In the genomic region with DNA sequence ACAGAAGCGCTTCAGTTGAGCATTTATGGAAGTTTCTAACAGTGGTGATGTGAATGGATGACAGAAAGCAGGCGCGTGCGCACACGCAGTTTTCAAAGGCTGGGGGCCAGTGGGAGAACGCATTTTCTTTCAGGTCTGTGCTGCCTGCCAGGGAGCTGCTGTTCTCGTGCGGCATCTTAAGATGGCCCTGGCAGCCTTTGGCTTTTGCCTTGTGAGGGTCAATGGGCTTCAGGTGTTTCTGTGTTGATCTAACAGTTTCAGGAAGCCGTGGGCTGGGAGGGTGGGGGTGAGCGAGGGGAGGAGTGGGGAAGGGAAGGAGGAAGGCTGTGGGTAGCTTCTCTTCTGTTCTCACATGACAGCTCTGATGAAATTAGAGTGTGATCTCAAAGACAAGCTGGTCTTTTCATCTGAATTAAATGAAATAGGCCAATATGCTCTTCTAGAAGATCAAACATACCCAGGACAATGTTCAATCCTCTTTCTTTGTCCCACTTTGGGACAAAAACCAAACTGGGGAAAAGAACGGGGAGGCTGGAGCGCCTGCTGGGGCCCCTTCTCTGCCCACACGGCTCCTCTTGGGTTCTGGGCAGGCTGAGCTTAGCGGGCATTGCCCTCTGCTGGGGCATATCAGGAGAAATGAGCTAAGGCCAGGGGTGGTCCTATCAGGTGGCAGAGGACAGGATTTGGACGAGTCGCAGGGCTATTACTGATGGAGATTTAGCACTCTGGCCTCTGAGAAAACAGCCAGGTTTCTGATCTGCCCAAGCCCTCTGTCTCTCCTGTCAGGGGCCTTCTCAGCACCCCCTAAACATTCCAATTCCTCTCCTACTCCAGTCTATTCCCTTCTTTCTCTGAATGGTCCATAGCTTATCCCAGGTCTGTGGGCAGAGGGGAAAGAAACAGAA, we compare ENCODE assay signal across 8 cellular contexts.
A peak's percentile ranks its signal among the peaks of the same experiment; 100 is the strongest.
DNase-seq lines count a peak whose midpoint lies in the region; ATAC-seq and TF ChIP-seq lines count a peak whose summit lies in the region.

No MANE protein-coding gene starts in this region.

- DNase-seq in COLO668 (lab: John Stamatoyannopoulos, UW; ENCODE audit: unreplicated experiment) (peak; percentile 27), HK-2 (ENCODE audit: unreplicated experiment) (peak; percentile 20), T-helper 17 cell (peak in 1 of 3 donors; percentile 16), kidney epithelial cell (ENCODE audit: low read depth) (no peak)
- DNase-seq in stimulated activated CD4-positive, alpha-beta T cell treated with anti-CD3 and anti-CD28 coated beads, Interleukin-2, amount 100 ng/mL, for 4 hours (ENCODE audit: low read depth): peak; percentile 40

- H3K9me3 Mint-ChIP-seq in brain: no peaks in the 10 kb centered on the region

- H3K27ac Mint-ChIP-seq in T-helper 17 cell: peak overlapping the region; percentile 86
- peak overlapping the region; percentile 62 to 93 (median 77) for H3K27ac Mint-ChIP-seq in brain

- no peaks in the 10 kb centered on the region for H3K27me3 ChIP-seq in kidney epithelial cell (ENCODE audit: control insufficient read depth, insufficient read depth, low read length)

- no peak overlapping the region for H3K4me3 ChIP-seq in kidney epithelial cell (ENCODE audit: low read depth, low read length)

- H3K9me3 ChIP-seq in T-helper 17 cell (ENCODE audit: control insufficient read depth, low read length, poor library complexity, severe bottlenecking): no peaks in the 10 kb centered on the region

- H3K4me3 Mint-ChIP-seq in T-helper 17 cell (peak overlapping the region; percentile 78), brain (peak overlapping the region in 1 of 5 experiments; percentile 24)

- H3K4me1 Mint-ChIP-seq in T-helper 17 cell (peaks cover 28% of the 10 kb centered on the region), brain (peaks cover 57% of the 10 kb centered on the region)

- TF ChIP-seq CTCF in brain (conservative IDR thresholded peaks at IDR 0.05) (peak; percentile 72 to 73), kidney epithelial cell (IDR thresholded peaks at IDR 0.05; ENCODE audit: insufficient read depth, low read length, poor library complexity, severe bottlenecking) (peak; percentile 79)

- no peaks in the 10 kb centered on the region for H3K36me3 ChIP-seq in kidney epithelial cell (ENCODE audit: control insufficient read depth, insufficient read depth, low read length)

- H3K27me3 Mint-ChIP-seq in T-helper 17 cell: no peaks in the 10 kb centered on the region
- peaks cover 9% of the 10 kb centered on the region for H3K27me3 Mint-ChIP-seq in brain

- H3K36me3 Mint-ChIP-seq in T-helper 17 cell (ENCODE audit: low read depth) (no peaks in the 10 kb centered on the region), brain (no peaks in the 10 kb centered on the region)

- ATAC-seq in T-helper 17 cell: peak; percentile 61
- ATAC-seq in esophagus mucosa: no peak
- no peak for ATAC-seq in GM21526 (IDR thresholded peaks at IDR 0.05; ENCODE audit: low FRiP score, unreplicated experiment)
